8 cellular contexts compared by ENCODE assay signal in the genomic region with DNA sequence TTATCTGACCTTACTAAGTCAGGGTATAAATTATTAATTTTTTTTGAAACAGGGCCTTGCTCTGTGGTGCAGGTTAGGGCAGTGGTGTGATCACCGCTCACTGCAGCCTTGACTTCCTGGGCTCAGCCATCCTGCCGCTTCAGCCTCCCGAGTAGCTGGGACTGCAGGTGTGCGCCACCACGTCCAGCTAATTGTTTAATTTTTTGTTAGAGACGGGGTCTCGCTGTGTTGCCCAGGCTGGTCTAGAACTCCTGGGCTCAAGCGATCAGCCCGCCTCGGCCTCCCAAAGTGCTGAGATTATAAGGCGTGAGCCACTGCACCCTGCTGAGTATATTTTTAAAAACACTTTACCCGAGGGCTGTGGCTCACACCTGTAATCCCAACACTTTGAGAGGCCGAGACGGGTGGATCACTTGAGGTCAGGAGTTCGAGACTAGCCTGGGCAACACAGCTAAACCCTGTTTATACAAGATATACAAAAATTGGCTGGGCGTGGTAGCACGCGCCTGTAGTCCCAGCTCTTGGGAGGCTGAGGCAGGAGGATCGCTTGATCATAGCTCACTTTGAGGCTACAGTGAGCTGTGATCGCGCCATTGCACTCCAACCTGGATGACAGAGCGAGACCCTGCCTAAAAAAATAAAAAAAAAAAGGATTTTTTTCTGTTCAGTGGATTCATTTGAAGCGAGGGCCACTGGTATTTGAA. TPM values are rescaled to one million over a fixed set of nuclear protein-coding genes. Genes with fewer than 3 reads are reported as not detected.
A peak's percentile ranks its signal among the peaks of the same experiment; 100 is the strongest.
DNase-seq lines count a peak whose midpoint lies in the region; ATAC-seq and TF ChIP-seq lines count a peak whose summit lies in the region.

No MANE protein-coding gene starts in this region.

- no peak overlapping the region for H3K23ac ChIP-seq in mesenchymal stem cell (ENCODE audit: low read length in 2 of 2)

- H3K4me1 Mint-ChIP-seq in activated naive CD4-positive, alpha-beta T cell treated with anti-CD3 and anti-CD28 coated beads for 36 hours (ENCODE audit: low read depth) = peaks cover 12% of the 10 kb centered on the region
- H3K4me1 Mint-ChIP-seq in type B pancreatic cell (ENCODE audit: unreplicated experiment) = peaks cover 6% of the 10 kb centered on the region

- peak overlapping the region; percentile 62 for H3K4me3 ChIP-seq in astrocyte of the cerebellum (ENCODE audit: low read depth, low read length)
- H3K4me3 ChIP-seq in mesenchymal stem cell (ENCODE audit: insufficient read depth in 1 of 2, low read depth in 1 of 2, low read length in 2 of 2) = peak overlapping the region in 1 of 2 experiments; percentile 51

- H2BK12ac ChIP-seq in mesenchymal stem cell (ENCODE audit: low read length in 2 of 2) = no peak overlapping the region

- CTCF ChIA-PET in activated naive CD4-positive, alpha-beta T cell treated with anti-CD3 and anti-CD28 coated beads for 36 hours (lab: Charles Lee) = interaction anchor here (0.6 to 1.6 kb wide), 3 partner anchors 9 to 306 kb away, joined by 4 to 6 read pairs (median 5); no protein-coding TSS in a partner anchor

- peak overlapping the region; percentile 29 for H3K27ac ChIP-seq in mesenchymal stem cell (ENCODE audit: low read length, poor library complexity, severe bottlenecking)

- ATAC-seq in HG02981 (IDR thresholded peaks at IDR 0.05; ENCODE audit: unreplicated experiment) = no peak
- ATAC-seq in HG03045 (IDR thresholded peaks at IDR 0.05; ENCODE audit: unreplicated experiment) = no peak

- H3K9me3 ChIP-seq in mesenchymal stem cell (ENCODE audit: control insufficient read depth, low read length) = no peaks in the 10 kb centered on the region

- H3K14ac ChIP-seq in mesenchymal stem cell (ENCODE audit: low read length in 2 of 2) = no peak overlapping the region

- H4K91ac ChIP-seq in mesenchymal stem cell (ENCODE audit: low read length) = no peak overlapping the region

- H2BK120ac ChIP-seq in mesenchymal stem cell (ENCODE audit: low read depth, low read length) = no peak overlapping the region

- intact Hi-C loops in activated naive CD4-positive, alpha-beta T cell treated with anti-CD3 and anti-CD28 coated beads for 36 hours (cut with micrococcal nuclease) = loop anchor here (1.0 to 2.0 kb wide), 6 partner anchors 17 to 263 kb away; partner anchors contain the start of genes EBP, PORCN, RBM3 and WDR13

- H3K9me3 Mint-ChIP-seq in activated naive CD4-positive, alpha-beta T cell treated with anti-CD3 and anti-CD28 coated beads for 36 hours = no peaks in the 10 kb centered on the region
- no peaks in the 10 kb centered on the region for H3K9me3 Mint-ChIP-seq in type B pancreatic cell

- no peak overlapping the region for H2BK5ac ChIP-seq in mesenchymal stem cell (ENCODE audit: low read depth, low read length, poor library complexity, severe bottlenecking)

- peaks cover 7 to 14% of the 10 kb centered on the region in 2 experiments for H3K36me3 ChIP-seq in mesenchymal stem cell (ENCODE audit: control insufficient read depth in 1 of 2, insufficient read depth in 2 of 2, low read depth in 1 of 2, low read length in 2 of 2)

- peak overlapping the region; percentile 93 for H3K27ac Mint-ChIP-seq in activated naive CD4-positive, alpha-beta T cell treated with anti-CD3 and anti-CD28 coated beads for 36 hours
- H3K27ac Mint-ChIP-seq in type B pancreatic cell = peak overlapping the region; percentile 82

- H2AK5ac ChIP-seq in mesenchymal stem cell (ENCODE audit: low read length, severe bottlenecking) = no peak overlapping the region

- 90% methylated on average over 17 of the region's 23 CpGs for WGBS in mesenchymal stem cell

- TF ChIP-seq CTCF in astrocyte of the cerebellum (IDR thresholded peaks at IDR 0.05; ENCODE audit: low read depth, low read length, missing control alignments) = no peak
- no peak for TF ChIP-seq CTCF in type B pancreatic cell (conservative IDR thresholded peaks at IDR 0.05)

- H2BK15ac ChIP-seq in mesenchymal stem cell (ENCODE audit: low read depth, poor library complexity, severe bottlenecking) = no peak overlapping the region

- H3K9ac ChIP-seq in mesenchymal stem cell (ENCODE audit: low read length) = peak overlapping the region; percentile 85

- H2AFZ ChIP-seq in mesenchymal stem cell (ENCODE audit: low read depth, low read length) = no peak overlapping the region

- peak; percentile 6 for DNase-seq in activated naive CD4-positive, alpha-beta T cell treated with anti-CD3 and anti-CD28 coated beads for 36 hours
- DNase-seq in activated naive CD4-positive, alpha-beta T cell treated with anti-CD3 and anti-CD28 coated beads, Interleukin-2, amount 50 U/mL, for 16 hours = no peak
- no peak for DNase-seq in astrocyte of the cerebellum (ENCODE audit: low read depth)
- no peak for DNase-seq in mesenchymal stem cell
- DNase-seq in type B pancreatic cell (ENCODE audit: extremely low spot score, unreplicated experiment) = no peak
- DNase-seq in NCI-H1417 (lab: John Stamatoyannopoulos, UW) = no peak

- H3K4ac ChIP-seq in mesenchymal stem cell (ENCODE audit: low read depth in 1 of 2, low read length in 2 of 2) = peak overlapping the region in 1 of 2 experiments; percentile 15

- no peak overlapping the region for H4K8ac ChIP-seq in mesenchymal stem cell (ENCODE audit: low read length)

- H3K79me1 ChIP-seq in mesenchymal stem cell (replicated peaks; ENCODE audit: low read length, poor library complexity, severe bottlenecking) = no peaks in the 10 kb centered on the region

- H3K4me1 ChIP-seq in mesenchymal stem cell (ENCODE audit: control insufficient read depth, insufficient read depth, low read depth, low read length) = peaks cover 5% of the 10 kb centered on the region

- H3K18ac ChIP-seq in mesenchymal stem cell (ENCODE audit: low read depth in 1 of 2, low read length in 2 of 2) = no peak overlapping the region

- peaks cover 10% of the 10 kb centered on the region for H3K36me3 Mint-ChIP-seq in activated naive CD4-positive, alpha-beta T cell treated with anti-CD3 and anti-CD28 coated beads for 36 hours (ENCODE audit: low read depth)
- peaks cover 5% of the 10 kb centered on the region for H3K36me3 Mint-ChIP-seq in type B pancreatic cell

- no peaks in the 10 kb centered on the region for H3K27me3 ChIP-seq in mesenchymal stem cell (ENCODE audit: control insufficient read depth in 1 of 2, insufficient read depth in 1 of 2, low read length in 2 of 2)

- no peak overlapping the region for H3K4me2 ChIP-seq in mesenchymal stem cell (ENCODE audit: low read length, poor library complexity, severe bottlenecking)

- no peaks in the 10 kb centered on the region for H3K27me3 Mint-ChIP-seq in activated naive CD4-positive, alpha-beta T cell treated with anti-CD3 and anti-CD28 coated beads for 36 hours (ENCODE audit: low read depth)
- H3K27me3 Mint-ChIP-seq in type B pancreatic cell = no peaks in the 10 kb centered on the region

- peak overlapping the region; percentile 88 for H3K4me3 Mint-ChIP-seq in activated naive CD4-positive, alpha-beta T cell treated with anti-CD3 and anti-CD28 coated beads for 36 hours
- H3K4me3 Mint-ChIP-seq in type B pancreatic cell = peak overlapping the region; percentile 92

- in situ Hi-C loops in astrocyte of the cerebellum (cut with HindIII; ENCODE audit: low sequenced_read_pairs) = no loop called here

RNA-seq across cellular contexts. Expression of gene TBC1D25, which starts 0.7 kb away (rescaled TPM):
- 10 to 100 TPM; 10.6 to 11.1 TPM for total RNA-seq in activated naive CD4-positive, alpha-beta T cell treated with anti-CD3 and anti-CD28 coated beads for 36 hours
- 11.5 TPM for polyA plus RNA-seq in mesenchymal stem cell (2013, experiment 1 of 2)
- 12.4 TPM for polyA plus RNA-seq in mesenchymal stem cell (2013, experiment 2 of 2)
- total RNA-seq in type B pancreatic cell (ENCODE audit: low replicate concordance) = 10.6 and 12.8 TPM in 2 replicates

RNA-seq across cellular contexts. Expression of gene EBP, which starts 17.2 kb away (rescaled TPM):
- 100 to 1,000 TPM; 118 to 123 TPM for total RNA-seq in activated naive CD4-positive, alpha-beta T cell treated with anti-CD3 and anti-CD28 coated beads for 36 hours
- 98.9 TPM for polyA plus RNA-seq in mesenchymal stem cell (2013, experiment 1 of 2)
- polyA plus RNA-seq in mesenchymal stem cell (2013, experiment 2 of 2) = 97.3 TPM
- total RNA-seq in type B pancreatic cell (ENCODE audit: low replicate concordance) = 79.8 and 95.9 TPM in 2 replicates

RNA-seq across cellular contexts. Expression of gene PORCN, which starts 30.0 kb away (rescaled TPM):
- total RNA-seq in activated naive CD4-positive, alpha-beta T cell treated with anti-CD3 and anti-CD28 coated beads for 36 hours = 1 to 10 TPM; 5.2 to 5.6 TPM
- 12.1 TPM for polyA plus RNA-seq in mesenchymal stem cell (2013, experiment 1 of 2)
- 12.5 TPM for polyA plus RNA-seq in mesenchymal stem cell (2013, experiment 2 of 2)
- total RNA-seq in type B pancreatic cell (ENCODE audit: low replicate concordance) = 3.6 and 10.0 TPM in 2 replicates

RNA-seq across cellular contexts. Expression of gene RBM3, which starts 35.5 kb away (rescaled TPM):
- 100 to 1,000 TPM; 139 to 143 TPM for total RNA-seq in activated naive CD4-positive, alpha-beta T cell treated with anti-CD3 and anti-CD28 coated beads for 36 hours
- 429 TPM for polyA plus RNA-seq in mesenchymal stem cell (2013, experiment 1 of 2)
- polyA plus RNA-seq in mesenchymal stem cell (2013, experiment 2 of 2) = 434 TPM
- 131 and 178 TPM in 2 replicates for total RNA-seq in type B pancreatic cell (ENCODE audit: low replicate concordance)

RNA-seq across cellular contexts. Expression of gene WDR13, which starts 58.5 kb away (rescaled TPM):
- total RNA-seq in activated naive CD4-positive, alpha-beta T cell treated with anti-CD3 and anti-CD28 coated beads for 36 hours = 10 to 100 TPM; 37.0 to 40.1 TPM
- polyA plus RNA-seq in mesenchymal stem cell (2013, experiment 1 of 2) = 43.9 TPM
- 40.9 TPM for polyA plus RNA-seq in mesenchymal stem cell (2013, experiment 2 of 2)
- total RNA-seq in type B pancreatic cell (ENCODE audit: low replicate concordance) = 80.2 and 96.1 TPM in 2 replicates
